Comparison of ENCODE assay signal across 1 cellular context in the genomic region with DNA sequence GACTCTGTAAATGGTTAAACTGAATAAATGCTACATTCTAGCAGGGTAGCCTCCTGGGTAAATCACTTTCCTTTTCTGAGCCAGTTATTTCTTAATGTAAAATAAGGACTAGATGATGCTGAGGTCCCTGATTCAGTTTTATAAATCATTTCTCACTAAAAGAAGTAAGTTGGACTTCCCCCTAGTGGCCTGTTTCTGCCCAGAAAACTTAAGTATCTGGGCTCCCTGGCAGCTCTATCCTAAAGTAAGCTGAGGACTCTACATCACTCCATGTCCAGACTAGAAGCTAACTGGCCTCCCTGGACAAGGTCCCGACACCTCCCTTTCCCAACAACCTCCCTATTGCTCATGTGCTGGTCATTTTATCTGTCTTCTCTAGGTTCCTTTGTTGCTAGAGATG.
TF ChIP-seq lines count a peak whose summit lies in the region.

No MANE protein-coding gene starts in this region.

TF ChIP-seq in endothelial cell of umbilical vein, 7 proteins besides CTCF, POLR2A, EP300 and RAD21:
- TF ChIP-seq MYC (IDR thresholded peaks at IDR 0.05; ENCODE audit: low read depth, low read length) = no peak
- TF ChIP-seq EZH2 (IDR thresholded peaks at IDR 0.05; ENCODE audit: borderline replicate concordance, low read depth, low read length, severe bottlenecking) = no peak
- TF ChIP-seq POLR2AphosphoS5 (IDR thresholded peaks at IDR 0.05; ENCODE audit: insufficient read depth, low read depth, low read length) = no peak
- TF ChIP-seq, protein P1, sequence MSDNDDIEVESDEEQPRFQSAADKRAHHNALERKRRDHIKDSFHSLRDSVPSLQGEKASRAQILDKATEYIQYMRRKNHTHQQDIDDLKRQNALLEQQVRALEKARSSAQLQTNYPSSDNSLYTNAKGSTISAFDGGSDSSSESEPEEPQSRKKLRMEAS (IDR thresholded peaks at IDR 0.05; ENCODE audit: insufficient read depth, insufficient read length) = no peak
- TF ChIP-seq FOS (IDR thresholded peaks at IDR 0.05; ENCODE audit: borderline replicate concordance, insufficient read depth, low read length) = no peak
- TF ChIP-seq GATA2 (IDR thresholded peaks at IDR 0.05; ENCODE audit: insufficient read depth, insufficient read length, low read depth, low read length) = no peak
